20 cellular contexts compared by ENCODE assay signal in genomic region chr11:20668410-20668809, GRCh38. TPM values are rescaled to one million over a fixed set of nuclear protein-coding genes. Genes with fewer than 3 reads are reported as not detected.
DNase-seq lines count a peak whose midpoint lies in the region; ATAC-seq and TF ChIP-seq lines count a peak whose summit lies in the region.
"Had no signal": no experiment of that assay in that cellular context is flagged by ENCODE, and none has a peak within 500 bp of the region (broad histone marks: within the 10 kb centered on the region; RNA-seq: fewer than 3 reads in every experiment).

No MANE protein-coding gene starts in this region.

- DNase-seq in activated T-cell treated with anti-CD3 and anti-CD28 coated beads, Interleukin-2, amount 50 U/mL, for 72 hours: no peak
- no peak for DNase-seq in activated T-cell treated with anti-CD3 and anti-CD28 coated beads, Interleukin-2, amount 50 U/mL, for 1 hour
- DNase-seq in central memory CD8-positive, alpha-beta T cell (ENCODE audit: low spot score in 2 of 2): no peak
- no peak for DNase-seq in testis
- DNase-seq in superior temporal gyrus (ENCODE audit: extremely low spot score): no peak
- DNase-seq: activated naive CD4-positive, alpha-beta T cell treated with anti-CD3 and anti-CD28 coated beads, Interleukin-2, amount 10 ng/mL, durations not matched to agents 7 days and 5 days; activated T-cell treated with anti-CD3 and anti-CD28 coated beads, Interleukin-2, amount 50 U/mL, for 24 hours; Calu3; erythroblast; foreskin keratinocyte; mammary epithelial cell; NCI-H1694 had no signal

- no peak for TF ChIP-seq CTCF in testis (IDR thresholded peaks at IDR 0.05)

- no peaks in the 10 kb centered on the region for H3K4me1 ChIP-seq in testis
- H3K4me1 ChIP-seq: foreskin keratinocyte, pancreas had no signal

- 5 to 7% methylated on average over 5 of the region's 5 CpGs for WGBS in testis, 2 donors

- no peaks in the 10 kb centered on the region for H3K36me3 ChIP-seq in testis (ENCODE audit: low read depth, missing control alignments)
- H3K36me3 ChIP-seq: pancreas had no signal

- no peak for TF ChIP-seq POLR2A in testis (IDR thresholded peaks at IDR 0.05)

- no peaks in the 10 kb centered on the region for H3K4me1 Mint-ChIP-seq in activated T-cell treated with anti-CD3 and anti-CD28 coated beads, Interleukin-2, amount 50 U/mL, for 72 hours (ENCODE audit: low read depth)
- H3K4me1 Mint-ChIP-seq in central memory CD8-positive, alpha-beta T cell: peaks cover 12% of the 10 kb centered on the region

- intact Hi-C loops in testis (cut with DNase I; ENCODE audit: low total_unique reads): no loop called here

- H3K27ac ChIP-seq in testis: no peak overlapping the region
- H3K27ac ChIP-seq: foreskin keratinocyte, pancreas had no signal

- H3K27ac Mint-ChIP-seq in activated T-cell treated with anti-CD3 and anti-CD28 coated beads, Interleukin-2, amount 50 U/mL, for 72 hours: no peak overlapping the region
- no peak overlapping the region for H3K27ac Mint-ChIP-seq in central memory CD8-positive, alpha-beta T cell (ENCODE audit: low read depth)
- H3K27ac Mint-ChIP-seq: activated naive CD4-positive, alpha-beta T cell treated with anti-CD3 and anti-CD28 coated beads, Interleukin-2, amount 10 ng/mL, durations not matched to agents 7 days and 5 days; activated T-cell treated with anti-CD3 and anti-CD28 coated beads, Interleukin-2, amount 50 U/mL, for 24 hours had no signal

- H3K9me3 Mint-ChIP-seq in activated T-cell treated with anti-CD3 and anti-CD28 coated beads, Interleukin-2, amount 50 U/mL, for 72 hours: no peaks in the 10 kb centered on the region
- H3K9me3 Mint-ChIP-seq in central memory CD8-positive, alpha-beta T cell: no peaks in the 10 kb centered on the region
- H3K9me3 Mint-ChIP-seq: activated naive CD4-positive, alpha-beta T cell treated with anti-CD3 and anti-CD28 coated beads, Interleukin-2, amount 10 ng/mL, durations not matched to agents 7 days and 5 days; activated T-cell treated with anti-CD3 and anti-CD28 coated beads, Interleukin-2, amount 50 U/mL, for 24 hours had no signal

- no peak for ATAC-seq in activated T-cell treated with anti-CD3 and anti-CD28 coated beads, Interleukin-2, amount 50 U/mL, for 72 hours (replicated peaks in 1 of 2)
- no peak for ATAC-seq in central memory CD8-positive, alpha-beta T cell (replicated peaks; ENCODE audit: extremely low read depth, poor library complexity, severe bottlenecking)
- ATAC-seq in HG03460 (IDR thresholded peaks at IDR 0.05; ENCODE audit: unreplicated experiment) (no peak), HG02981 (IDR thresholded peaks at IDR 0.05; ENCODE audit: unreplicated experiment) (no peak)
- ATAC-seq: HCT116, pancreas, sciatic nerve had no signal

- peak overlapping the region; percentile 48 to 50 for H3K4me3 Mint-ChIP-seq in activated T-cell treated with anti-CD3 and anti-CD28 coated beads, Interleukin-2, amount 50 U/mL, for 72 hours
- H3K4me3 Mint-ChIP-seq in central memory CD8-positive, alpha-beta T cell: peak overlapping the region; percentile 23
- H3K4me3 Mint-ChIP-seq: activated naive CD4-positive, alpha-beta T cell treated with anti-CD3 and anti-CD28 coated beads, Interleukin-2, amount 10 ng/mL, durations not matched to agents 7 days and 5 days; activated T-cell treated with anti-CD3 and anti-CD28 coated beads, Interleukin-2, amount 50 U/mL, for 24 hours had no signal

- no peaks in the 10 kb centered on the region for H3K9me3 ChIP-seq in iPS-18c (ENCODE audit: control insufficient read depth, insufficient read depth, low read length)
- H3K9me3 ChIP-seq in testis: no peaks in the 10 kb centered on the region
- H3K9me3 ChIP-seq: pancreas had no signal

- H3K27me3 Mint-ChIP-seq in activated T-cell treated with anti-CD3 and anti-CD28 coated beads, Interleukin-2, amount 50 U/mL, for 72 hours (ENCODE audit: low read depth): peaks cover 70% of the 10 kb centered on the region
- H3K27me3 Mint-ChIP-seq in central memory CD8-positive, alpha-beta T cell: peaks cover 85% of the 10 kb centered on the region

- H3K27me3 ChIP-seq in testis: no peaks in the 10 kb centered on the region

- peak overlapping the region; percentile 62 for H3K4me3 ChIP-seq in iPS-18c (ENCODE audit: insufficient read depth, low read depth, low read length)
- H3K4me3 ChIP-seq in testis: peak overlapping the region; percentile 14 to 32

- H3K36me3 Mint-ChIP-seq in activated T-cell treated with anti-CD3 and anti-CD28 coated beads, Interleukin-2, amount 50 U/mL, for 72 hours (ENCODE audit: insufficient read depth in 2 of 2): no peaks in the 10 kb centered on the region
- no peaks in the 10 kb centered on the region for H3K36me3 Mint-ChIP-seq in central memory CD8-positive, alpha-beta T cell (ENCODE audit: insufficient read depth)
- H3K36me3 Mint-ChIP-seq: activated naive CD4-positive, alpha-beta T cell treated with anti-CD3 and anti-CD28 coated beads, Interleukin-2, amount 10 ng/mL, durations not matched to agents 7 days and 5 days had no signal

RNA-seq across cellular contexts. Expression of gene NELL1, which starts 1.0 kb away (rescaled TPM):
- total RNA-seq in activated T-cell treated with anti-CD3 and anti-CD28 coated beads, Interleukin-2, amount 50 U/mL, for 72 hours: not detected
- 1 to 10 TPM; 4.9 to 8.9 TPM for total RNA-seq in testis
- polyA plus RNA-seq in testis (ENCODE audit: insufficient read depth, low read depth, low replicate concordance): 7.0 TPM
- total RNA-seq: A172, Calu3, foreskin keratinocyte, mammary epithelial cell, pancreas, ureter had no signal
- polyA plus RNA-seq: foreskin keratinocyte, mammary epithelial cell, pancreas had no signal

Comparison
In these comparisons a context has a peak if more than half of its experiments do, and no peak if none do; other contexts are left out.
1. RNA of gene NELL1, which starts 1.0 kb away (total RNA-seq): 4.9 to 8.9 TPM in testis; not detected in activated T-cell treated with anti-CD3 and anti-CD28 coated beads, Interleukin-2, amount 50 U/mL, for 72 hours; every median in the first group is over 4 times any median in the second.